16 cellular contexts compared by ENCODE assay signal in genomic region chrX:139049455-139049854, GRCh38.
"Had no signal": no experiment of that assay in that cellular context is flagged by ENCODE, and none has a peak within 500 bp of the region (broad histone marks: within the 10 kb centered on the region; RNA-seq: fewer than 3 reads in every experiment).

No MANE protein-coding gene starts in this region.

- H3K27me3 Mint-ChIP-seq: activated B cell treated with CpG ODN at 0.5 μM for 24 hours; activated CD4-positive, alpha-beta memory T cell treated with anti-CD3 and anti-CD28 coated beads, Interleukin-2, amount 10 ng/mL, durations not matched to agents 7 days and 5 days; activated CD8-positive, alpha-beta memory T cell treated with anti-CD3 and anti-CD28 coated beads, Interleukin-2, amount 10 ng/mL, durations not matched to agents 7 days and 5 days; central memory CD8-positive, alpha-beta T cell had no signal

- H3K27me3 ChIP-seq: colonic mucosa, thyroid gland had no signal

- H3K9me3 ChIP-seq: colonic mucosa, lower lobe of right lung, thyroid gland had no signal

- DNase-seq: activated B cell treated with CpG ODN at 0.5 μM for 24 hours; activated CD4-positive, alpha-beta memory T cell treated with anti-CD3 and anti-CD28 coated beads, Interleukin-2, amount 10 ng/mL, durations not matched to agents 7 days and 5 days; activated CD4-positive, alpha-beta T cell treated with anti-CD3 and anti-CD28 coated beads for 4 hours; activated CD8-positive, alpha-beta memory T cell treated with anti-CD3 and anti-CD28 coated beads, Interleukin-2, amount 10 ng/mL, durations not matched to agents 7 days and 5 days; activated naive CD4-positive, alpha-beta T cell treated with Interleukin-2 at 50 U/mL for 16 hours; colonic mucosa; lower lobe of right lung; nephron progenitor cell; occipital lobe; posterior cingulate gyrus; retina; stimulated activated naive B cell treated with anti-CD40 and anti-IgM and Interleukin-4, amounts not matched to agents 10 μg/mL and 1 μg/mL and 100 μg/mL, for 72 hours; T-cell; thyroid gland had no signal

- H3K27ac ChIP-seq: colonic mucosa, lower lobe of right lung, thyroid gland had no signal

- H3K4me1 Mint-ChIP-seq: activated B cell treated with CpG ODN at 0.5 μM for 24 hours; activated CD4-positive, alpha-beta memory T cell treated with anti-CD3 and anti-CD28 coated beads, Interleukin-2, amount 10 ng/mL, durations not matched to agents 7 days and 5 days; activated CD8-positive, alpha-beta memory T cell treated with anti-CD3 and anti-CD28 coated beads, Interleukin-2, amount 10 ng/mL, durations not matched to agents 7 days and 5 days; central memory CD8-positive, alpha-beta T cell; nephron progenitor cell; stimulated activated naive B cell treated with anti-CD40 and anti-IgM and Interleukin-4, amounts not matched to agents 10 μg/mL and 1 μg/mL and 100 μg/mL, for 72 hours; T-cell had no signal

- H3K4me3 ChIP-seq: colonic mucosa, lower lobe of right lung, thyroid gland had no signal

- H3K36me3 ChIP-seq: colonic mucosa, lower lobe of right lung, thyroid gland had no signal

- H3K36me3 Mint-ChIP-seq: activated CD8-positive, alpha-beta memory T cell treated with anti-CD3 and anti-CD28 coated beads, Interleukin-2, amount 10 ng/mL, durations not matched to agents 7 days and 5 days; stimulated activated naive B cell treated with anti-CD40 and anti-IgM and Interleukin-4, amounts not matched to agents 10 μg/mL and 1 μg/mL and 100 μg/mL, for 72 hours; T-cell had no signal

- H3K4me3 Mint-ChIP-seq: activated B cell treated with CpG ODN at 0.5 μM for 24 hours; activated CD4-positive, alpha-beta memory T cell treated with anti-CD3 and anti-CD28 coated beads, Interleukin-2, amount 10 ng/mL, durations not matched to agents 7 days and 5 days; activated CD8-positive, alpha-beta memory T cell treated with anti-CD3 and anti-CD28 coated beads, Interleukin-2, amount 10 ng/mL, durations not matched to agents 7 days and 5 days; central memory CD8-positive, alpha-beta T cell; nephron progenitor cell; stimulated activated naive B cell treated with anti-CD40 and anti-IgM and Interleukin-4, amounts not matched to agents 10 μg/mL and 1 μg/mL and 100 μg/mL, for 72 hours; T-cell had no signal

- H3K4me1 ChIP-seq: colonic mucosa, lower lobe of right lung, thyroid gland had no signal

- ATAC-seq: activated CD8-positive, alpha-beta memory T cell treated with anti-CD3 and anti-CD28 coated beads, Interleukin-2, amount 10 ng/mL, durations not matched to agents 7 days and 5 days; esophagus mucosa; lower lobe of right lung; stimulated activated naive B cell treated with anti-CD40 and anti-IgM and Interleukin-4, amounts not matched to agents 10 μg/mL and 1 μg/mL and 100 μg/mL, for 72 hours; T-cell had no signal

- H3K9me3 Mint-ChIP-seq: activated B cell treated with CpG ODN at 0.5 μM for 24 hours had no signal
